21 cellular contexts compared by ENCODE assay signal in the genomic region with DNA sequence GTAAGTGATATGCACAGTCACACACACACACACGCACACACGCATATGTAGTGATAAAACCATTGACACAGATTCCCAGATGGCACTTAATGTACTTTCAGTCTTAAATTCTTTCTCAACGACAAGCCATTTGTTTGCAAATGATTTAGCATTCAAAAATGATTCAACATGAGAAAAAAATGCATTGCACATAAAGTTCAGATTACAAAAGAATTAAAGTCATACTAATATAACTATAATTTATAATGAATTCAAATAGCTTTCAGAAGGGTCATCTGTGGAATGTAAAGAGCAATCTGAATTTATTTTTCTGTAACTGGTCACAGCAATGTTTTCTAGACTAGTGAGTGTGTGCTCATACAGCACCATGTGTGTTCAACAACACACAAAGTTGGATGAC.
DNase-seq lines count a peak whose midpoint lies in the region; ATAC-seq and TF ChIP-seq lines count a peak whose summit lies in the region.
"Had no signal": no experiment of that assay in that cellular context is flagged by ENCODE, and none has a peak within 500 bp of the region (broad histone marks: within the 10 kb centered on the region; RNA-seq: fewer than 3 reads in every experiment).

No MANE protein-coding gene starts in this region.

- no peak for TF ChIP-seq CTCF in BJ (IDR thresholded peaks at IDR 0.05; ENCODE audit: insufficient read depth, low read depth, low read length)
- TF ChIP-seq CTCF in HFFc6 (IDR thresholded peaks at IDR 0.05), result no peak

- H3K27me3 Mint-ChIP-seq in HFFc6 (ENCODE audit: insufficient read depth), result no peaks in the 10 kb centered on the region
- H3K27me3 Mint-ChIP-seq: CD4-positive, alpha-beta T cell had no signal

- DNase-seq in BJ (ENCODE audit: low read depth), result peak; percentile 45
- peak; percentile 58 for DNase-seq in HFFc6
- peak; percentile 27 for DNase-seq in skeletal muscle cell (ENCODE audit: low read depth)
- DNase-seq in NCI-H1436 (lab: John Stamatoyannopoulos, UW), result no peak
- DNase-seq in HT-29 (ENCODE audit: low spot score), result no peak
- no peak for DNase-seq in Right ventricle myocardium superior
- DNase-seq: Calu3; CD4-positive, alpha-beta T cell; DMS53; MV-4-11; NCI-H1417; NCI-H2029; NCI-H748 treated with DMSO at 0.1 percent for 48 hours; OCI-M1; RPMI8226; T-cell had no signal

- H3K4me3 ChIP-seq in BJ (ENCODE audit: low read depth, low read length) (no peak overlapping the region), skeletal muscle cell (ENCODE audit: low read depth, low read length) (no peak overlapping the region)
- H3K4me3 ChIP-seq: A549, GM23338, SJSA1 had no signal

- peak overlapping the region; percentile 38 for H3K4me3 Mint-ChIP-seq in HFFc6
- H3K4me3 Mint-ChIP-seq: CD4-positive, alpha-beta T cell; GM23338; T-cell had no signal

- H3K36me3 ChIP-seq in BJ (ENCODE audit: control insufficient read depth, insufficient read depth, low read length), result no peaks in the 10 kb centered on the region
- H3K36me3 ChIP-seq: SJSA1 had no signal

- H3K27me3 ChIP-seq in BJ (ENCODE audit: control insufficient read depth, insufficient read depth, low read length), result no peaks in the 10 kb centered on the region
- H3K27me3 ChIP-seq: SJSA1 had no signal

- no peaks in the 10 kb centered on the region for H3K9me3 Mint-ChIP-seq in HFFc6
- H3K9me3 Mint-ChIP-seq: CD4-positive, alpha-beta T cell; GM23338 had no signal

- ATAC-seq in SK-N-SH treated with all-trans-retinoic acid at 6 μM for 48 hours (peak; percentile 54), GM18502 (IDR thresholded peaks at IDR 0.05; ENCODE audit: poor library complexity, unreplicated experiment) (no peak), Right ventricle myocardium superior (ENCODE audit: poor library complexity) (no peak)
- ATAC-seq: A549, GM23338, T-cell had no signal

- POLR2A ChIA-PET in BJ (lab: Charles Lee), result no interaction called here

- intact Hi-C loops in Right ventricle myocardium superior (cut with DNase I), result no loop called here

- H3K4me1 Mint-ChIP-seq in HFFc6 (ENCODE audit: low read depth), result peaks cover 93% of the 10 kb centered on the region

- peak overlapping the region; percentile 67 for H3K27ac Mint-ChIP-seq in HFFc6
- H3K27ac Mint-ChIP-seq: CD4-positive, alpha-beta T cell; GM23338; T-cell had no signal

- no peaks in the 10 kb centered on the region; the same call in none of the 2 replicates for H3K36me3 Mint-ChIP-seq in HFFc6 (ENCODE audit: low read depth)
- H3K36me3 Mint-ChIP-seq: T-cell had no signal

- CTCF ChIA-PET in BJ (lab: Yijun Ruan, JAX), result no interaction called here

TF ChIP-seq in SK-N-SH treated with all-trans-retinoic acid at 6 μM for 48 hours, 23 proteins besides CTCF, POLR2A, EP300 and RAD21:
- TF ChIP-seq ARNTL (CRISPR knock-in tag; IDR thresholded peaks at IDR 0.05; ENCODE audit: borderline replicate concordance, low read depth), result no peak
- TF ChIP-seq, protein P1, sequence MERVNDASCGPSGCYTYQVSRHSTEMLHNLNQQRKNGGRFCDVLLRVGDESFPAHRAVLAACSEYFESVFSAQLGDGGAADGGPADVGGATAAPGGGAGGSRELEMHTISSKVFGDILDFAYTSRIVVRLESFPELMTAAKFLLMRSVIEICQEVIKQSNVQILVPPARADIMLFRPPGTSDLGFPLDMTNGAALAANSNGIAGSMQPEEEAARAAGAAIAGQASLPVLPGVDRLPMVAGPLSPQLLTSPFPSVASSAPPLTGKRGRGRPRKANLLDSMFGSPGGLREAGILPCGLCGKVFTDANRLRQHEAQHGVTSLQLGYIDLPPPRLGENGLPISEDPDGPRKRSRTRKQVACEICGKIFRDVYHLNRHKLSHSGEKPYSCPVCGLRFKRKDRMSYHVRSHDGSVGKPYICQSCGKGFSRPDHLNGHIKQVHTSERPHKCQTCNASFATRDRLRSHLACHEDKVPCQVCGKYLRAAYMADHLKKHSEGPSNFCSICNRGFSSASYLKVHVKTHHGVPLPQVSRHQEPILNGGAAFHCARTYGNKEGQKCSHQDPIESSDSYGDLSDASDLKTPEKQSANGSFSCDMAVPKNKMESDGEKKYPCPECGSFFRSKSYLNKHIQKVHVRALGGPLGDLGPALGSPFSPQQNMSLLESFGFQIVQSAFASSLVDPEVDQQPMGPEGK (CRISPR knock-in tag; IDR thresholded peaks at IDR 0.05; ENCODE audit: borderline replicate concordance), result no peak
- no peak for TF ChIP-seq GLIS3 (CRISPR knock-in tag; IDR thresholded peaks at IDR 0.05)
- TF ChIP-seq TOX (CRISPR knock-in tag; IDR thresholded peaks at IDR 0.05; ENCODE audit: borderline replicate concordance), result 0 out of 2 replicates have a peak, but pooled peaks have one; percentile 67
- no peak for TF ChIP-seq ZFP30 (CRISPR knock-in tag; IDR thresholded peaks at IDR 0.05)
- 0 out of 2 replicates have a peak, but pooled peaks have one; percentile 49 for TF ChIP-seq ZC3H10 (CRISPR knock-in tag; IDR thresholded peaks at IDR 0.05)
- TF ChIP-seq, protein P2, sequence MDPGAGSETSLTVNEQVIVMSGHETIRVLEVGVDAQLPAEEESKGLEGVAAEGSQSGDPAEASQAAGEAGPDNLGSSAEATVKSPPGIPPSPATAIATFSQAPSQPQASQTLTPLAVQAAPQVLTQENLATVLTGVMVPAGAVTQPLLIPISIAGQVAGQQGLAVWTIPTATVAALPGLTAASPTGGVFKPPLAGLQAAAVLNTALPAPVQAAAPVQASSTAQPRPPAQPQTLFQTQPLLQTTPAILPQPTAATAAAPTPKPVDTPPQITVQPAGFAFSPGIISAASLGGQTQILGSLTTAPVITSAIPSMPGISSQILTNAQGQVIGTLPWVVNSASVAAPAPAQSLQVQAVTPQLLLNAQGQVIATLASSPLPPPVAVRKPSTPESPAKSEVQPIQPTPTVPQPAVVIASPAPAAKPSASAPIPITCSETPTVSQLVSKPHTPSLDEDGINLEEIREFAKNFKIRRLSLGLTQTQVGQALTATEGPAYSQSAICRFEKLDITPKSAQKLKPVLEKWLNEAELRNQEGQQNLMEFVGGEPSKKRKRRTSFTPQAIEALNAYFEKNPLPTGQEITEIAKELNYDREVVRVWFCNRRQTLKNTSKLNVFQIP (CRISPR knock-in tag; IDR thresholded peaks at IDR 0.05; ENCODE audit: borderline replicate concordance, low read depth), result no peak
- TF ChIP-seq ISL1 (CRISPR knock-in tag; IDR thresholded peaks at IDR 0.05), result no peak
- no peak for TF ChIP-seq ZNF70 (CRISPR knock-in tag; IDR thresholded peaks at IDR 0.05)
- no peak for TF ChIP-seq OSR1 (CRISPR knock-in tag; IDR thresholded peaks at IDR 0.05)
- no peak for TF ChIP-seq TCF4 (CRISPR knock-in tag; IDR thresholded peaks at IDR 0.05; ENCODE audit: borderline replicate concordance)
- no peak for TF ChIP-seq ZFP3 (CRISPR knock-in tag; IDR thresholded peaks at IDR 0.05)

Comparison
In these comparisons a context has a peak if more than half of its experiments do, and no peak if none do; other contexts are left out.
1. DNase-seq: peak in BJ (single experiment), HFFc6 (single experiment) and skeletal muscle cell (single experiment); none in NCI-H1436 (single experiment), HT-29 (single experiment) and Right ventricle myocardium superior (single experiment).